1 cellular context compared by ENCODE assay signal in genomic region chr1:11787804-11788436, GRCh38.
TF ChIP-seq lines count a peak whose summit lies in the region.

No MANE protein-coding gene starts in this region.

TF ChIP-seq in K562, 482 proteins besides CTCF, POLR2A, EP300 and RAD21 (continued from another document):
- TF ChIP-seq STAT6 (CRISPR knock-in tag; IDR thresholded peaks at IDR 0.05) (no peak), CAMTA2 (CRISPR knock-in tag; conservative IDR thresholded peaks at IDR 0.05) (0 out of 2 replicates have a peak, but pooled peaks have one; percentile 47), CCAR2 (IDR thresholded peaks at IDR 0.05; ENCODE audit: low read depth, low read length) (no peak), MBD1 (CRISPR knock-in tag; IDR thresholded peaks at IDR 0.05) (no peak), ZBTB1 (CRISPR knock-in tag; IDR thresholded peaks at IDR 0.05; ENCODE audit: borderline replicate concordance, low read depth) (no peak), FOXK2 (conservative IDR thresholded peaks at IDR 0.05 in 1 of 2, IDR thresholded peaks at IDR 0.05 in 1 of 2; ENCODE audit: low read depth in 2 of 2) (no peak), SMARCE1 (IDR thresholded peaks at IDR 0.05) (no peak), ASH1L (IDR thresholded peaks at IDR 0.05; ENCODE audit: borderline replicate concordance, low read depth, partially characterized antibody) (no peak), RB1 (IDR thresholded peaks at IDR 0.05; ENCODE audit: low read depth) (no peak), RBM15 (IDR thresholded peaks at IDR 0.05; ENCODE audit: insufficient read depth, low read length) (no peak), ZNF121 (CRISPR knock-in tag; conservative IDR thresholded peaks at IDR 0.05) (peak; percentile 69; the same call in 1 of the 2 replicates), ZNF695 (CRISPR knock-in tag; IDR thresholded peaks at IDR 0.05) (0 out of 2 replicates have a peak, but pooled peaks have one; percentile 60), ZFP1 (CRISPR knock-in tag; IDR thresholded peaks at IDR 0.05) (peak; percentile 39; the same call in 1 of the 2 replicates), BRD9 (IDR thresholded peaks at IDR 0.05; ENCODE audit: low read depth, partially characterized antibody) (no peak), TARDBP (IDR thresholded peaks at IDR 0.05) (no peak), RBM22 (IDR thresholded peaks at IDR 0.05; ENCODE audit: low read depth, low read length, poor library complexity, severe bottlenecking) (peak; percentile 46), MAZ (CRISPR knock-in tag; conservative IDR thresholded peaks at IDR 0.05 in 1 of 2, IDR thresholded peaks at IDR 0.05 in 1 of 2) (peak; percentile 28 to 39; a peak in 1 of 4 replicates), ZNF12 (CRISPR knock-in tag; IDR thresholded peaks at IDR 0.05) (no peak), MLX (CRISPR knock-in tag; conservative IDR thresholded peaks at IDR 0.05) (no peak), ZNF717 (CRISPR knock-in tag; IDR thresholded peaks at IDR 0.05) (0 out of 2 replicates have a peak, but pooled peaks have one; percentile 30), RHOXF2B (CRISPR knock-in tag; conservative IDR thresholded peaks at IDR 0.05) (peak; percentile 12; the same call in 1 of the 2 replicates), ZBTB5 (IDR thresholded peaks at IDR 0.05) (no peak), UBTF (IDR thresholded peaks at IDR 0.05; ENCODE audit: borderline replicate concordance in 1 of 2, low read depth in 2 of 2, low read length in 2 of 2) (0 out of 4 replicates have a peak, but pooled peaks of 1 of the 2 experiments have one; percentile 19)
- TF ChIP-seq, protein P1, sequence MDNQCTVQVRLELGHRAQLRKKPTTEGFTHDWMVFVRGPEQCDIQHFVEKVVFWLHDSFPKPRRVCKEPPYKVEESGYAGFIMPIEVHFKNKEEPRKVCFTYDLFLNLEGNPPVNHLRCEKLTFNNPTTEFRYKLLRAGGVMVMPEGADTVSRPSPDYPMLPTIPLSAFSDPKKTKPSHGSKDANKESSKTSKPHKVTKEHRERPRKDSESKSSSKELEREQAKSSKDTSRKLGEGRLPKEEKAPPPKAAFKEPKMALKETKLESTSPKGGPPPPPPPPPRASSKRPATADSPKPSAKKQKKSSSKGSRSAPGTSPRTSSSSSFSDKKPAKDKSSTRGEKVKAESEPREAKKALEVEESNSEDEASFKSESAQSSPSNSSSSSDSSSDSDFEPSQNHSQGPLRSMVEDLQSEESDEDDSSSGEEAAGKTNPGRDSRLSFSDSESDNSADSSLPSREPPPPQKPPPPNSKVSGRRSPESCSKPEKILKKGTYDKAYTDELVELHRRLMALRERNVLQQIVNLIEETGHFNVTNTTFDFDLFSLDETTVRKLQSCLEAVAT (IDR thresholded peaks at IDR 0.05), result 0 out of 4 replicates have a peak, but pooled peaks of 1 of the 2 experiments have one; percentile 28
- TF ChIP-seq, protein P2, sequence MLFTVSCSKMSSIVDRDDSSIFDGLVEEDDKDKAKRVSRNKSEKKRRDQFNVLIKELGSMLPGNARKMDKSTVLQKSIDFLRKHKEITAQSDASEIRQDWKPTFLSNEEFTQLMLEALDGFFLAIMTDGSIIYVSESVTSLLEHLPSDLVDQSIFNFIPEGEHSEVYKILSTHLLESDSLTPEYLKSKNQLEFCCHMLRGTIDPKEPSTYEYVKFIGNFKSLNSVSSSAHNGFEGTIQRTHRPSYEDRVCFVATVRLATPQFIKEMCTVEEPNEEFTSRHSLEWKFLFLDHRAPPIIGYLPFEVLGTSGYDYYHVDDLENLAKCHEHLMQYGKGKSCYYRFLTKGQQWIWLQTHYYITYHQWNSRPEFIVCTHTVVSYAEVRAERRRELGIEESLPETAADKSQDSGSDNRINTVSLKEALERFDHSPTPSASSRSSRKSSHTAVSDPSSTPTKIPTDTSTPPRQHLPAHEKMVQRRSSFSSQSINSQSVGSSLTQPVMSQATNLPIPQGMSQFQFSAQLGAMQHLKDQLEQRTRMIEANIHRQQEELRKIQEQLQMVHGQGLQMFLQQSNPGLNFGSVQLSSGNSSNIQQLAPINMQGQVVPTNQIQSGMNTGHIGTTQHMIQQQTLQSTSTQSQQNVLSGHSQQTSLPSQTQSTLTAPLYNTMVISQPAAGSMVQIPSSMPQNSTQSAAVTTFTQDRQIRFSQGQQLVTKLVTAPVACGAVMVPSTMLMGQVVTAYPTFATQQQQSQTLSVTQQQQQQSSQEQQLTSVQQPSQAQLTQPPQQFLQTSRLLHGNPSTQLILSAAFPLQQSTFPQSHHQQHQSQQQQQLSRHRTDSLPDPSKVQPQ (CRISPR knock-in tag; IDR thresholded peaks at IDR 0.05; ENCODE audit: borderline replicate concordance), result no peak
